1 cellular context compared by ENCODE assay signal in the genomic region with DNA sequence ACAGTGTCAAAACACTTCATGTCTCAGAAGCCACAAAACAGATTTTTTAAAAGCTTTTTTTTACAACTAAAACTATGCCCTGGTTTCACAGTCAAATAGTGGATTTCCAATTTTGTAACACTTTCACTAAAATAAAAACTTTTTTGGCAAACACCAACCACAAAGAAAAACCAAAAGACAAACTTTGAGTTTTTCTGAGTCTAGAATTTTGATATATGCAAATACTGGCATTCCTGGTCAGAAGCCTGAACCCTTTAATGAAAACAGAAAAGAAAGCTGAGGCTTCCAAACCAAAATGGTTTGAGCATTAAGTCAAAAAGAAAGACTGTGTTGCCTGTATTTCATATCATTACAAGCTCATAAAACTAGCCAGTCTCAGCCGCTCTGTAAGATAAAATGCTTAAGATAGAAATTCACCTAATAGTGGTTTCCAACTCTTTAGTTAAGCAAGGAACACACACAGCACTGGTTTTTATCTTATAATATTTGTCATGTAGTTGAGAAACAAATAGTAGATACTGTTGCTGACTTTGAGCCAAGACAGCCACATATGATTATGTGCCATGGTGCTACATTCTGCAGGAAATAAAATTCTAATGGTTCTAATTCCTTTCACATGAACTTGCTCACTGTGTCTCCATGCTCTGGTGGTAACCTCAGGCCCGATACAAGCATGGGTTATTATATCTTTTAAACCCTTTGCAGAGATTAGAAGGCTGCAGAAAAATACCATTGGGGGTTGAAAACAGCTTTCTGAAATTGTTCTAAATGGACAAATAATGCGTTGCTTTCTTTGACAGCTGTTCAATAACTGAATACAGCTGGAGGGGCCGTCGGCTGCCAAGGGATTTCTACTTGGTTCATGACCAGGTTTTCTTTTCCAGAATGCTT.
A peak's percentile ranks its signal among the peaks of the same experiment; 100 is the strongest.
TF ChIP-seq lines count a peak whose summit lies in the region.

No MANE protein-coding gene starts in this region.

TF ChIP-seq in HEK293, 187 proteins besides CTCF, POLR2A, EP300 and RAD21:
- TF ChIP-seq, protein P1, sequence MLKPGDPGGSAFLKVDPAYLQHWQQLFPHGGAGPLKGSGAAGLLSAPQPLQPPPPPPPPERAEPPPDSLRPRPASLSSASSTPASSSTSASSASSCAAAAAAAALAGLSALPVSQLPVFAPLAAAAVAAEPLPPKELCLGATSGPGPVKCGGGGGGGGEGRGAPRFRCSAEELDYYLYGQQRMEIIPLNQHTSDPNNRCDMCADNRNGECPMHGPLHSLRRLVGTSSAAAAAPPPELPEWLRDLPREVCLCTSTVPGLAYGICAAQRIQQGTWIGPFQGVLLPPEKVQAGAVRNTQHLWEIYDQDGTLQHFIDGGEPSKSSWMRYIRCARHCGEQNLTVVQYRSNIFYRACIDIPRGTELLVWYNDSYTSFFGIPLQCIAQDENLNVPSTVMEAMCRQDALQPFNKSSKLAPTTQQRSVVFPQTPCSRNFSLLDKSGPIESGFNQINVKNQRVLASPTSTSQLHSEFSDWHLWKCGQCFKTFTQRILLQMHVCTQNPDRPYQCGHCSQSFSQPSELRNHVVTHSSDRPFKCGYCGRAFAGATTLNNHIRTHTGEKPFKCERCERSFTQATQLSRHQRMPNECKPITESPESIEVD (tag by site-specific recombination; IDR thresholded peaks at IDR 0.05): peak; percentile 61; the same call in 1 of the 2 replicates
- TF ChIP-seq, protein P2, sequence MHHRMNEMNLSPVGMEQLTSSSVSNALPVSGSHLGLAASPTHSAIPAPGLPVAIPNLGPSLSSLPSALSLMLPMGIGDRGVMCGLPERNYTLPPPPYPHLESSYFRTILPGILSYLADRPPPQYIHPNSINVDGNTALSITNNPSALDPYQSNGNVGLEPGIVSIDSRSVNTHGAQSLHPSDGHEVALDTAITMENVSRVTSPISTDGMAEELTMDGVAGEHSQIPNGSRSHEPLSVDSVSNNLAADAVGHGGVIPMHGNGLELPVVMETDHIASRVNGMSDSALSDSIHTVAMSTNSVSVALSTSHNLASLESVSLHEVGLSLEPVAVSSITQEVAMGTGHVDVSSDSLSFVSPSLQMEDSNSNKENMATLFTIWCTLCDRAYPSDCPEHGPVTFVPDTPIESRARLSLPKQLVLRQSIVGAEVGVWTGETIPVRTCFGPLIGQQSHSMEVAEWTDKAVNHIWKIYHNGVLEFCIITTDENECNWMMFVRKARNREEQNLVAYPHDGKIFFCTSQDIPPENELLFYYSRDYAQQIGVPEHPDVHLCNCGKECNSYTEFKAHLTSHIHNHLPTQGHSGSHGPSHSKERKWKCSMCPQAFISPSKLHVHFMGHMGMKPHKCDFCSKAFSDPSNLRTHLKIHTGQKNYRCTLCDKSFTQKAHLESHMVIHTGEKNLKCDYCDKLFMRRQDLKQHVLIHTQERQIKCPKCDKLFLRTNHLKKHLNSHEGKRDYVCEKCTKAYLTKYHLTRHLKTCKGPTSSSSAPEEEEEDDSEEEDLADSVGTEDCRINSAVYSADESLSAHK (tag by site-specific recombination; IDR thresholded peaks at IDR 0.05): no peak
- TF ChIP-seq FEZF1 (tag by site-specific recombination; IDR thresholded peaks at IDR 0.05): peak; percentile 83
- TF ChIP-seq ZNF223 (tag by site-specific recombination; IDR thresholded peaks at IDR 0.05): no peak
